ENCODE assay signal across 8 cellular contexts in genomic region chrX:154013614-154014360, GRCh38. TPM values are rescaled to one million over a fixed set of nuclear protein-coding genes. Genes with fewer than 3 reads are reported as not detected.
DNase-seq lines count a peak whose midpoint lies in the region; ATAC-seq and TF ChIP-seq lines count a peak whose summit lies in the region.

No MANE protein-coding gene starts in this region.

- ATAC-seq in HG03469 (IDR thresholded peaks at IDR 0.05; ENCODE audit: unreplicated experiment) (no peak), HG03280 (IDR thresholded peaks at IDR 0.05; ENCODE audit: unreplicated experiment) (no peak)

- H3K36me3 ChIP-seq in prostate gland: no peaks in the 10 kb centered on the region

- H3K4me3 ChIP-seq in GM12865 (ENCODE audit: low read depth, low read length) (no peak overlapping the region), foreskin fibroblast (ENCODE audit: low read depth in 1 of 2, low read length in 2 of 2) (no peak overlapping the region), prostate gland (no peak overlapping the region)

- H3K9me3 ChIP-seq in prostate gland: no peaks in the 10 kb centered on the region

- TF ChIP-seq CTCF in GM12865 (IDR thresholded peaks at IDR 0.05; ENCODE audit: insufficient read depth, low read depth, low read length, missing control alignments): peak; percentile 77
- peak; percentile 72 for TF ChIP-seq CTCF in foreskin fibroblast (IDR thresholded peaks at IDR 0.05; ENCODE audit: low read depth, low read length)
- peak; percentile 58 to 81 (median 80) for TF ChIP-seq CTCF in prostate gland (IDR thresholded peaks at IDR 0.05)

- no peak for TF ChIP-seq POLR2A in prostate gland (IDR thresholded peaks at IDR 0.05)

- no peak overlapping the region for H3K27ac ChIP-seq in prostate gland

- intact Hi-C loops in prostate gland (cut with DNase I): loop anchor here (2.0 to 10.0 kb wide), 2 partner anchors 37 to 81 kb away; partner anchors contain the start of gene MECP2

- H3K27me3 ChIP-seq in prostate gland (replicated peaks; ENCODE audit: insufficient read depth): no peaks in the 10 kb centered on the region

- DNase-seq in 8988T (peak; percentile 81), GM12865 (ENCODE audit: low read depth) (peak; percentile 52), NCI-H2196 treated with DMSO at 0.1 percent for 48 hours (lab: John Stamatoyannopoulos, UW; ENCODE audit: unreplicated experiment) (peak; percentile 1), foreskin fibroblast (peak in 1 of 2 donors; percentile 67), prostate gland (ENCODE audit: low spot score) (no peak)
- peak; percentile 62 to 72 for DNase-seq in activated T-cell treated with anti-CD3 and anti-CD28 coated beads, Interleukin-2, amount 50 U/mL, for 48 hours

- 20% methylated on average over 17 of the region's 20 CpGs for WGBS in prostate gland

- H3K4me1 ChIP-seq in prostate gland (replicated peaks): no peaks in the 10 kb centered on the region

RNA-seq across cellular contexts. Expression of gene IRAK1, which starts 5.9 kb away (rescaled TPM):
- 100 to 1,000 TPM; 113 to 122 TPM for total RNA-seq in prostate gland

RNA-seq across cellular contexts. Expression of gene TMEM187, which starts 41.2 kb away (rescaled TPM):
- 10 to 100 TPM; 16.9 to 18.2 TPM for total RNA-seq in prostate gland

RNA-seq across cellular contexts. Expression of gene HCFC1, which starts 42.2 kb away (rescaled TPM):
- 100 to 1,000 TPM in 1 of 2 donors, 10 to 100 TPM in 1; 67.7 to 115 TPM for total RNA-seq in prostate gland
